Comparison of ENCODE assay signal across 22 cellular contexts in the genomic region with DNA sequence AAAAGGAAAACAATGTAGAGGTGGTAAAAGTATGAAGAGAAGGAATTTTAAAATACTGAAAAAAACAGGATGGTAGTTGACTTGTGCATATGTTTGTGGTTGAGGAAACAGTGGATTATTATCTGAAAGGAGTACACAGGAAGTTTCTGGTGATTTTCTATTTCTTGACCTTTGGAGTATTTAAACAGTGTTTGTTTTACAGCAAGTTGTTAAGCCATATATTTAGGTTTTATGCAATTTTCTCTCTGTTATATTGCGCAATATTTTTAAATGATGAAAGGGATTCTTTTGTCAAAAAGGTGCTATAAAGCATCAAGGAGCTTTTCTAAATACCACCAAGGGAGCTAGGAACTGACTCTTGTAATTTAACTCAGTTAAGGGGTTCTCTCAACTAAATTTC.
DNase-seq lines count a peak whose midpoint lies in the region; ATAC-seq, FAIRE-seq and TF ChIP-seq lines count a peak whose summit lies in the region.
"Had no signal": no experiment of that assay in that cellular context is flagged by ENCODE, and none has a peak within 500 bp of the region (broad histone marks: within the 10 kb centered on the region; RNA-seq: fewer than 3 reads in every experiment).

No MANE protein-coding gene starts in this region.

- no peak overlapping the region for H3K4me3 Mint-ChIP-seq in natural killer cell treated with Interleukin-12 subunit alpha and Interleukin-12 subunit beta and Interleukin-15 and Interleukin-18, amount 100 ng/mL, for 72 hours
- H3K4me3 Mint-ChIP-seq: CD4-positive, alpha-beta T cell had no signal

- in situ Hi-C loops in HepG2 (cut with HindIII; ENCODE audit: extremely low pct_ligation_motif_present, low pct_unique_long_range_greater_than_20kb), result no loop called here
- in situ Hi-C loops in K562 (cut with MboI), result no loop called here

- TF ChIP-seq POLR2A in HepG2 (IDR thresholded peaks at IDR 0.05; ENCODE audit: insufficient read depth in 1 of 2, low read depth in 2 of 2, low read length in 2 of 2), result no peak
- no peak for TF ChIP-seq POLR2A in right lobe of liver (IDR thresholded peaks at IDR 0.05)
- no peak for TF ChIP-seq POLR2A in K562 (conservative IDR thresholded peaks at IDR 0.05)

- BruUV-seq in HepG2 (replicated peaks; lab: Mats Ljungman, UMichigan), result no TSS peak
- BruUV-seq in K562 (replicated peaks; lab: Mats Ljungman, UMichigan), result no TSS peak

- H3K36me3 ChIP-seq in HepG2 (replicated peaks in 1 of 2; ENCODE audit: control insufficient read depth in 1 of 2, insufficient read depth in 2 of 2, low read length in 2 of 2) (no peaks in the 10 kb centered on the region), right lobe of liver (no peaks in the 10 kb centered on the region), K562 (ENCODE audit: control insufficient read depth, insufficient read depth, low read length) (no peaks in the 10 kb centered on the region), kidney (ENCODE audit: control insufficient read depth in 1 of 2, insufficient read depth in 2 of 2, low read length in 2 of 2) (no peaks in the 10 kb centered on the region)
- H3K36me3 ChIP-seq: BE2C had no signal

- peak; percentile 37 for DNase-seq in HepG2 (ENCODE audit: low spot score)
- no peak for DNase-seq in right lobe of liver
- DNase-seq in K562 (ENCODE audit: extremely low read depth in 1 of 4, low spot score in 3 of 4), result no peak
- no peak for DNase-seq in kidney
- DNase-seq in natural killer cell treated with Interleukin-12 subunit alpha and Interleukin-12 subunit beta and Interleukin-15 and Interleukin-18, amount 100 ng/mL, for 72 hours (ENCODE audit: low spot score), result no peak
- no peak for DNase-seq in coronary artery (ENCODE audit: low spot score)
- DNase-seq: BE2C; CD4-positive, alpha-beta T cell; DMS79; H7; Karpas-422; MM.1S; NCI-H1105; NCI-H2081 treated with DMSO at 0.1 percent for 48 hours; NCI-H510A; NCI-H748 treated with DMSO at 0.1 percent for 48 hours; NK-92 treated with Interleukin-12 subunit alpha and Interleukin-12 subunit beta, amount 100 ng/mL, for 24 hours; SK-N-SH had no signal

- TF ChIP-seq EP300 in HepG2 (IDR thresholded peaks at IDR 0.05; ENCODE audit: low read depth in 2 of 2, low read length in 2 of 2) (peak in 1 of 2 experiments; percentile 65; a peak in 2 of 4 replicates), HepG2 (CRISPR knock-in tag; IDR thresholded peaks at IDR 0.05; ENCODE audit: borderline replicate concordance) (no peak), K562 (IDR thresholded peaks at IDR 0.05; ENCODE audit: low read length) (no peak)

- H2AFZ ChIP-seq in HepG2 (ENCODE audit: low read length) (no peak overlapping the region), K562 (ENCODE audit: low read depth, low read length) (no peak overlapping the region)

- H3K9ac ChIP-seq in HepG2 (ENCODE audit: insufficient read depth, low read depth, low read length), result no peak overlapping the region
- H3K9ac ChIP-seq in K562 (ENCODE audit: insufficient read depth in 1 of 2, low read depth in 2 of 2, low read length in 2 of 2), result no peak overlapping the region
- H3K9ac ChIP-seq in kidney (ENCODE audit: low read length in 2 of 2), result no peak overlapping the region
- H3K9ac ChIP-seq: SK-N-SH had no signal

- H4K20me1 ChIP-seq in HepG2 (ENCODE audit: insufficient read depth, low read length) (no peaks in the 10 kb centered on the region), K562 (replicated peaks; ENCODE audit: control insufficient read depth, insufficient read depth, low read length) (no peaks in the 10 kb centered on the region)

- no peak for ATAC-seq in HepG2
- no peak for ATAC-seq in right lobe of liver
- ATAC-seq in K562, result no peak
- no peak for ATAC-seq in GM19328 (IDR thresholded peaks at IDR 0.05; ENCODE audit: unreplicated experiment)
- no peak for ATAC-seq in natural killer cell treated with Interleukin-12 subunit alpha and Interleukin-12 subunit beta and Interleukin-15 and Interleukin-18, amount 100 ng/mL, for 72 hours
- ATAC-seq: Right ventricle myocardium inferior had no signal

- H3K27me3 ChIP-seq in HepG2 (ENCODE audit: control insufficient read depth in 1 of 2, insufficient read depth in 2 of 2, low read length in 2 of 2), result no peaks in the 10 kb centered on the region
- no peaks in the 10 kb centered on the region for H3K27me3 ChIP-seq in right lobe of liver
- no peaks in the 10 kb centered on the region for H3K27me3 ChIP-seq in K562 (ENCODE audit: control insufficient read depth in 2 of 2, insufficient read depth in 2 of 2, low read length in 2 of 2)
- H3K27me3 ChIP-seq: BE2C had no signal

- no peak overlapping the region for H3K27ac ChIP-seq in HepG2 (ENCODE audit: extremely low read length, insufficient read depth, low read length)
- H3K27ac ChIP-seq in right lobe of liver, result no peak overlapping the region
- no peak overlapping the region for H3K27ac ChIP-seq in K562 (ENCODE audit: extremely low read depth, low read depth, low read length)
- H3K27ac ChIP-seq in kidney (ENCODE audit: low read depth in 2 of 2, low read length in 2 of 2), result no peak overlapping the region
- H3K27ac ChIP-seq in coronary artery, result no peak overlapping the region

- H3K4me2 ChIP-seq in HepG2 (ENCODE audit: low read depth, low read length) (no peak overlapping the region; the same call in 1 of the 2 replicates), K562 (ENCODE audit: insufficient read depth, low read length) (no peak overlapping the region)
- H3K4me2 ChIP-seq: SK-N-SH had no signal

- H3K79me2 ChIP-seq in HepG2 (ENCODE audit: insufficient read depth, low read length) (no peaks in the 10 kb centered on the region), K562 (ENCODE audit: control insufficient read depth, insufficient read depth, low read length) (no peaks in the 10 kb centered on the region)

- H3K4me1 ChIP-seq in HepG2 (ENCODE audit: insufficient read depth, low read length) (peaks cover 27% of the 10 kb centered on the region), right lobe of liver (no peaks in the 10 kb centered on the region), K562 (replicated peaks in 1 of 2; ENCODE audit: control insufficient read depth in 2 of 2, insufficient read depth in 2 of 2, low read length in 2 of 2) (no peaks in the 10 kb centered on the region), kidney (ENCODE audit: control insufficient read depth in 1 of 2, insufficient read depth in 1 of 2, low read depth in 1 of 2, low read length in 2 of 2) (no peaks in the 10 kb centered on the region)
- H3K4me1 ChIP-seq: BE2C had no signal

- no peaks in the 10 kb centered on the region for H3K9me3 Mint-ChIP-seq in natural killer cell treated with Interleukin-12 subunit alpha and Interleukin-12 subunit beta and Interleukin-15 and Interleukin-18, amount 100 ng/mL, for 72 hours
- H3K9me3 Mint-ChIP-seq: CD4-positive, alpha-beta T cell had no signal

- H3K27ac Mint-ChIP-seq in natural killer cell treated with Interleukin-12 subunit alpha and Interleukin-12 subunit beta and Interleukin-15 and Interleukin-18, amount 100 ng/mL, for 72 hours, result no peak overlapping the region
- H3K27ac Mint-ChIP-seq: CD4-positive, alpha-beta T cell had no signal

- H3K27me3 Mint-ChIP-seq in natural killer cell treated with Interleukin-12 subunit alpha and Interleukin-12 subunit beta and Interleukin-15 and Interleukin-18, amount 100 ng/mL, for 72 hours, result peaks cover 0 to 6% of the 10 kb centered on the region in 2 donors
- H3K27me3 Mint-ChIP-seq: CD4-positive, alpha-beta T cell had no signal

- H3K9me3 ChIP-seq in HepG2 (ENCODE audit: low read length) (no peaks in the 10 kb centered on the region), right lobe of liver (no peaks in the 10 kb centered on the region), K562 (replicated peaks; ENCODE audit: control insufficient read depth, insufficient read depth, low read depth, low read length) (no peaks in the 10 kb centered on the region), kidney (ENCODE audit: control insufficient read depth in 1 of 2, low read length in 2 of 2) (no peaks in the 10 kb centered on the region)
- H3K9me3 ChIP-seq: BE2C, SK-N-SH had no signal

- POLR2A ChIA-PET in HepG2 (lab: Yijun Ruan, JAX), result no interaction called here
- POLR2A ChIA-PET in K562 (lab: Yijun Ruan, JAX), result no interaction called here

- H3K9me1 ChIP-seq in K562 (ENCODE audit: control insufficient read depth, insufficient read depth, low read length), result no peaks in the 10 kb centered on the region

- FAIRE-seq in HepG2 (lab: Jason Lieb, UNC), result no peak
- FAIRE-seq in K562 (lab: Jason Lieb, UNC), result no peak
- FAIRE-seq in kidney (lab: Jason Lieb, UNC), result peak; percentile 89
- FAIRE-seq: A204.1, RCC 7860 had no signal

- WGBS in HepG2 (ENCODE audit: low lambda C conversion rate), result 65% methylated on average over 1 of the region's 1 CpG
- 75% methylated on average over 1 of the region's 1 CpG for WGBS in right lobe of liver (ENCODE audit: insufficient coverage, low coverage, low lambda C conversion rate, missing lambda C conversion rate)
- 20% methylated on average over 1 of the region's 1 CpG for WGBS in K562 (ENCODE audit: insufficient coverage, low coverage, missing lambda C conversion rate)

- CTCF ChIA-PET in HepG2 (lab: Yijun Ruan, JAX; ENCODE audit: low intra/inter-chr PET ratio, low total read pairs), result no interaction called here
- CTCF ChIA-PET in K562 (lab: Yijun Ruan, JAX; ENCODE audit: low intra/inter-chr PET ratio), result no interaction called here

- no peaks in the 10 kb centered on the region for H3K36me3 Mint-ChIP-seq in natural killer cell treated with Interleukin-12 subunit alpha and Interleukin-12 subunit beta and Interleukin-15 and Interleukin-18, amount 100 ng/mL, for 72 hours

- H3K4me3 ChIP-seq in HepG2 (replicated peaks in 1 of 3; ENCODE audit: insufficient read depth in 1 of 3, low read depth in 2 of 3, low read length in 3 of 3) (no peak overlapping the region), right lobe of liver (no peak overlapping the region), K562 (no peak overlapping the region), kidney (ENCODE audit: low read length in 2 of 2) (no peak overlapping the region), coronary artery (no peak overlapping the region)

- TF ChIP-seq RAD21 in HepG2 (CRISPR knock-in tag; IDR thresholded peaks at IDR 0.05) (no peak), K562 (CRISPR knock-in tag; conservative IDR thresholded peaks at IDR 0.05 in 1 of 2, IDR thresholded peaks at IDR 0.05 in 1 of 2) (no peak)

- no peak for TF ChIP-seq CTCF in HepG2 (CRISPR knock-in tag; IDR thresholded peaks at IDR 0.05)
- no peak for TF ChIP-seq CTCF in right lobe of liver (IDR thresholded peaks at IDR 0.05)
- no peak for TF ChIP-seq CTCF in K562 (IDR thresholded peaks at IDR 0.05 in 2 of 3, conservative IDR thresholded peaks at IDR 0.05 in 1 of 3; ENCODE audit: insufficient read depth in 2 of 3, low read depth in 1 of 3, low read length in 3 of 3)
- no peak for TF ChIP-seq CTCF in kidney (IDR thresholded peaks at IDR 0.05; ENCODE audit: borderline replicate concordance, extremely low read depth, insufficient read depth)
- TF ChIP-seq CTCF in coronary artery (IDR thresholded peaks at IDR 0.05), result no peak

- no peaks in the 10 kb centered on the region for H3K4me1 Mint-ChIP-seq in natural killer cell treated with Interleukin-12 subunit alpha and Interleukin-12 subunit beta and Interleukin-15 and Interleukin-18, amount 100 ng/mL, for 72 hours (ENCODE audit: low read depth in 2 of 2)

- intact Hi-C loops in HepG2 (cut with micrococcal nuclease; ENCODE audit: unreplicated experiment), result loop anchor here (10.0 kb wide), 1 partner anchor 88 kb away; no protein-coding TSS in a partner anchor
- intact Hi-C loops in right lobe of liver (cut with DNase I), result no loop called here
- intact Hi-C loops in K562 (cut with micrococcal nuclease), result no loop called here
- intact Hi-C loops in kidney (cut with DNase I), result no loop called here
